ENCODE assay signal across 13 cellular contexts in genomic region chr21:31618696-31619430, GRCh38.
"Had no signal": no experiment of that assay in that cellular context is flagged by ENCODE, and none has a peak within 500 bp of the region (broad histone marks: within the 10 kb centered on the region; RNA-seq: fewer than 3 reads in every experiment).

No MANE protein-coding gene starts in this region.

- ATAC-seq: activated T-cell treated with anti-CD3 and anti-CD28 coated beads, Interleukin-2, amount 50 U/mL, for 4 hours; esophagus mucosa; left lobe of liver; stimulated activated memory B cell treated with anti-CD40 and anti-IgM and Interleukin-4, amounts not matched to agents 10 μg/mL and 1 μg/mL and 100 μg/mL, for 72 hours had no signal

- H3K27me3 ChIP-seq: adrenal gland, cardiac muscle cell, neural progenitor cell had no signal

- H3K4me3 ChIP-seq: adrenal gland, cardiac muscle cell, neural progenitor cell had no signal

- H3K9ac ChIP-seq: neural progenitor cell had no signal

- H3K36me3 ChIP-seq: adrenal gland, cardiac muscle cell, neural progenitor cell had no signal

- H3K9me3 ChIP-seq: adrenal gland had no signal

- H3K27ac ChIP-seq: adrenal gland, cardiac muscle cell, neural progenitor cell had no signal

- H3K4me1 ChIP-seq: adrenal gland, neural progenitor cell had no signal

- H2AFZ ChIP-seq: neural progenitor cell had no signal

- H3K4me2 ChIP-seq: neural progenitor cell had no signal

- DNase-seq: activated CD4-positive, alpha-beta T cell treated with anti-CD3 and anti-CD28 coated beads, Interleukin-2, amount 50 U/mL, for 1 hour; activated CD4-positive, CD25-positive, alpha-beta regulatory T cell; activated effector memory CD4-positive, alpha-beta T cell treated with anti-CD3 and anti-CD28 coated beads, Interleukin-2, amount 50 U/mL, for 16 hours; activated T-cell treated with anti-CD3 and anti-CD28 coated beads, Interleukin-2, amount 50 U/mL, for 4 hours; adrenal gland; islet precursor cell; naive B cell; stimulated activated CD4-positive, alpha-beta T cell treated with anti-CD3 and anti-CD28 coated beads, Interleukin-12 subunit alpha, Interleukin-12 subunit beta, amount 100 ng/mL, for 4 hours had no signal
